In genomic region chr7:92647652-92648051, GRCh38 we compare ENCODE assay signal across 16 cellular contexts. TPM values are rescaled to one million over a fixed set of nuclear protein-coding genes. Genes with fewer than 3 reads are reported as not detected.
A peak's percentile ranks its signal among the peaks of the same experiment; 100 is the strongest.
DNase-seq lines count a peak whose midpoint lies in the region; ATAC-seq lines count a peak whose summit lies in the region.
"Had no signal": no experiment of that assay in that cellular context is flagged by ENCODE, and none has a peak within 500 bp of the region (broad histone marks: within the 10 kb centered on the region; RNA-seq: fewer than 3 reads in every experiment).

No MANE protein-coding gene starts in this region.

- intact Hi-C loops in activated CD4-positive, alpha-beta T cell treated with anti-CD3 and anti-CD28 coated beads for 36 hours (cut with DNase I, micrococcal nuclease): loop anchor here (1.0 to 5.0 kb wide), 6 partner anchors 14 to 255 kb away; no protein-coding TSS in a partner anchor

- no peaks in the 10 kb centered on the region for H3K27me3 Mint-ChIP-seq in activated CD4-positive, alpha-beta T cell treated with anti-CD3 and anti-CD28 coated beads for 36 hours
- H3K27me3 Mint-ChIP-seq in stimulated activated memory B cell treated with anti-CD40 and anti-IgM and Interleukin-4, amounts not matched to agents 10 μg/mL and 1 μg/mL and 100 μg/mL, for 72 hours: no peaks in the 10 kb centered on the region
- H3K27me3 Mint-ChIP-seq: dendritic cell treated with granulocyte-macrophage colony-stimulating factor and Interleukin-4, amounts not matched to agents 40 ng/mL and 50 ng/mL, for 4 days had no signal

- CTCF ChIA-PET in activated CD4-positive, alpha-beta T cell treated with anti-CD3 and anti-CD28 coated beads for 36 hours (lab: Charles Lee): interaction anchor here (7.6 kb wide), 1 partner anchor 14 kb away, joined by 55 read pairs; no protein-coding TSS in a partner anchor

- no peak overlapping the region for H3K4me3 Mint-ChIP-seq in activated CD4-positive, alpha-beta T cell treated with anti-CD3 and anti-CD28 coated beads for 36 hours
- no peak overlapping the region for H3K4me3 Mint-ChIP-seq in stimulated activated memory B cell treated with anti-CD40 and anti-IgM and Interleukin-4, amounts not matched to agents 10 μg/mL and 1 μg/mL and 100 μg/mL, for 72 hours
- H3K4me3 Mint-ChIP-seq: CD8-positive, alpha-beta T cell; dendritic cell treated with granulocyte-macrophage colony-stimulating factor and Interleukin-4, amounts not matched to agents 40 ng/mL and 50 ng/mL, for 4 days had no signal

- H3K36me3 Mint-ChIP-seq in activated CD4-positive, alpha-beta T cell treated with anti-CD3 and anti-CD28 coated beads for 36 hours (ENCODE audit: low read depth): peaks cover 43% of the 10 kb centered on the region
- H3K36me3 Mint-ChIP-seq in stimulated activated memory B cell treated with anti-CD40 and anti-IgM and Interleukin-4, amounts not matched to agents 10 μg/mL and 1 μg/mL and 100 μg/mL, for 72 hours: peaks cover 5% of the 10 kb centered on the region
- H3K36me3 Mint-ChIP-seq: CD8-positive, alpha-beta T cell had no signal

- POLR2A ChIA-PET in activated CD4-positive, alpha-beta T cell treated with anti-CD3 and anti-CD28 coated beads for 36 hours (lab: Charles Lee): interaction anchor here (0.8 kb wide), 1 partner anchor 14 kb away, joined by 3 read pairs; no protein-coding TSS in a partner anchor

- H3K27ac ChIP-seq in caudate nucleus (ENCODE audit: low read depth, low read length): peak overlapping the region; percentile 75
- H3K27ac ChIP-seq: ascending aorta, esophagus squamous epithelium, SJCRH30, upper lobe of left lung had no signal

- peak overlapping the region; percentile 85 for H3K27ac Mint-ChIP-seq in activated CD4-positive, alpha-beta T cell treated with anti-CD3 and anti-CD28 coated beads for 36 hours
- peak overlapping the region; percentile 13 for H3K27ac Mint-ChIP-seq in stimulated activated memory B cell treated with anti-CD40 and anti-IgM and Interleukin-4, amounts not matched to agents 10 μg/mL and 1 μg/mL and 100 μg/mL, for 72 hours
- H3K27ac Mint-ChIP-seq: CD8-positive, alpha-beta T cell; dendritic cell treated with granulocyte-macrophage colony-stimulating factor and Interleukin-4, amounts not matched to agents 40 ng/mL and 50 ng/mL, for 4 days had no signal

- H3K9me3 Mint-ChIP-seq in activated CD4-positive, alpha-beta T cell treated with anti-CD3 and anti-CD28 coated beads for 36 hours (ENCODE audit: low read depth): no peaks in the 10 kb centered on the region
- H3K9me3 Mint-ChIP-seq in stimulated activated memory B cell treated with anti-CD40 and anti-IgM and Interleukin-4, amounts not matched to agents 10 μg/mL and 1 μg/mL and 100 μg/mL, for 72 hours: no peaks in the 10 kb centered on the region
- H3K9me3 Mint-ChIP-seq: CD8-positive, alpha-beta T cell; dendritic cell treated with granulocyte-macrophage colony-stimulating factor and Interleukin-4, amounts not matched to agents 40 ng/mL and 50 ng/mL, for 4 days had no signal

- ATAC-seq in activated CD4-positive, alpha-beta T cell treated with anti-CD3 and anti-CD28 coated beads for 36 hours: no peak
- ATAC-seq in HG02852 (IDR thresholded peaks at IDR 0.05; ENCODE audit: unreplicated experiment): peak; percentile 3
- ATAC-seq in stimulated activated memory B cell treated with anti-CD40 and anti-IgM and Interleukin-4, amounts not matched to agents 10 μg/mL and 1 μg/mL and 100 μg/mL, for 72 hours: no peak
- ATAC-seq: CD8-positive, alpha-beta T cell had no signal

- H3K4me1 Mint-ChIP-seq in activated CD4-positive, alpha-beta T cell treated with anti-CD3 and anti-CD28 coated beads for 36 hours: peaks cover 85% of the 10 kb centered on the region
- peaks cover 38% of the 10 kb centered on the region for H3K4me1 Mint-ChIP-seq in stimulated activated memory B cell treated with anti-CD40 and anti-IgM and Interleukin-4, amounts not matched to agents 10 μg/mL and 1 μg/mL and 100 μg/mL, for 72 hours

- no peak for DNase-seq in activated CD4-positive, alpha-beta T cell treated with anti-CD3 and anti-CD28 coated beads for 36 hours
- no peak for DNase-seq in activated CD4-positive, alpha-beta T cell treated with anti-CD3 and anti-CD28 coated beads, Interleukin-2, amount 50 U/mL, for 48 hours
- DNase-seq in caudate nucleus (lab: John Stamatoyannopoulos, UW) (peak in 5 of 61 donors; percentile 8 to 35 (median 19)), activated gamma-delta T cell treated with Interleukin-2 at 50 U/mL for 16 hours (no peak), NOMO-1 treated with dmso at 0.1 percent for 144 hours (lab: John Stamatoyannopoulos, UW; ENCODE audit: unreplicated experiment) (no peak), cortex of kidney (lab: John Stamatoyannopoulos, UW) (no peak)
- DNase-seq: CD8-positive, alpha-beta T cell; esophagus squamous epithelium; NCI-H1092 treated with DMSO at 0.1 percent for 48 hours; stimulated activated CD4-positive, alpha-beta T cell treated with anti-CD3 and anti-CD28 coated beads, Interleukin-15, amount 100 ng/mL, for 24 hours; upper lobe of left lung had no signal

RNA-seq across cellular contexts. Expression of gene FAM133B, which starts 57.5 kb away (rescaled TPM):
- total RNA-seq in activated CD4-positive, alpha-beta T cell treated with anti-CD3 and anti-CD28 coated beads for 36 hours: 10 to 100 TPM; 26.1 to 27.6 TPM
